Comparison of ENCODE assay signal across 30 cellular contexts in genomic region chr16:84110527-84110926, GRCh38. TPM values are rescaled to one million over a fixed set of nuclear protein-coding genes. Genes with fewer than 3 reads are reported as not detected.
DNase-seq lines count a peak whose midpoint lies in the region; ATAC-seq and TF ChIP-seq lines count a peak whose summit lies in the region.
"Had no signal": no experiment of that assay in that cellular context is flagged by ENCODE, and none has a peak within 500 bp of the region (broad histone marks: within the 10 kb centered on the region; RNA-seq: fewer than 3 reads in every experiment).

No MANE protein-coding gene starts in this region.

- H3K4me2 ChIP-seq in OCI-LY1 (ENCODE audit: low read length) (no peak overlapping the region; the same call in 1 of the 2 replicates), neural progenitor cell (no peak overlapping the region)

- H3K36me3 ChIP-seq in OCI-LY1 (ENCODE audit: insufficient read depth, low read length) (peaks cover 7% of the 10 kb centered on the region; the same call in 1 of the 2 replicates), neural progenitor cell (no peaks in the 10 kb centered on the region)

- H2AFZ ChIP-seq in OCI-LY1 (ENCODE audit: low read length) (no peak overlapping the region), neural progenitor cell (replicated peaks) (no peak overlapping the region)

- DNase-seq in activated CD8-positive, alpha-beta T cell treated with anti-CD3 and anti-CD28 coated beads for 36 hours: no peak
- DNase-seq in activated CD8-positive, alpha-beta T cell treated with anti-CD3 and anti-CD28 coated beads, Interleukin-2, amount 10 ng/mL, durations not matched to agents 7 days and 5 days: no peak
- DNase-seq in GM12865 (ENCODE audit: low read depth) (peak; percentile 26), neural progenitor cell (ENCODE audit: low spot score) (no peak), GM19238 (ENCODE audit: insufficient read length, low spot score) (no peak), germinal center (ENCODE audit: low spot score) (no peak)
- no peak for DNase-seq in activated T-helper 2 cell treated with anti-CD3 and anti-CD28 coated beads, Interferon-gamma antibody, Interleukin-2, Interleukin-4, amounts not matched to agents 10 μg/mL and 5 μg/mL and 100 μg/mL, durations not matched to agents 14 hours and 24 hours and 36 hours (ENCODE audit: low spot score)
- DNase-seq: activated CD8-positive, alpha-beta memory T cell treated with anti-CD3 and anti-CD28 coated beads for 24 hours; activated naive CD4-positive, alpha-beta T cell treated with anti-CD3 and anti-CD28 coated beads, Interleukin-2, amount 10 ng/mL, durations not matched to agents 7 days and 5 days; amygdala; CD4-positive, CD25-positive, alpha-beta regulatory T cell; effector CD4-positive, alpha-beta T cell; EL; HCEC 1CT; Karpas-422; kidney glomerular epithelial cell; NCI-H146; NCI-H446; NCI-H82; stimulated activated CD4-positive, alpha-beta T cell treated with anti-CD3 and anti-CD28 coated beads, Interleukin-4, amount 100 ng/mL, for 24 hours had no signal

- ATAC-seq in activated CD8-positive, alpha-beta T cell treated with anti-CD3 and anti-CD28 coated beads for 36 hours: no peak
- no peak for ATAC-seq in activated CD8-positive, alpha-beta T cell treated with anti-CD3 and anti-CD28 coated beads, Interleukin-2, amount 10 ng/mL, durations not matched to agents 7 days and 5 days
- ATAC-seq: activated CD4-positive, CD25-positive, alpha-beta regulatory T cell treated with anti-CD3 and anti-CD28 coated beads, Interleukin-2, amount 50 U/mL, for 24 hours; sciatic nerve; stimulated activated memory B cell treated with anti-CD40 and anti-IgM and Interleukin-4, amounts not matched to agents 10 μg/mL and 1 μg/mL and 100 μg/mL, for 72 hours had no signal

- H3K9me3 Mint-ChIP-seq in activated CD8-positive, alpha-beta T cell treated with anti-CD3 and anti-CD28 coated beads for 36 hours: no peaks in the 10 kb centered on the region
- H3K9me3 Mint-ChIP-seq in activated CD8-positive, alpha-beta T cell treated with anti-CD3 and anti-CD28 coated beads, Interleukin-2, amount 10 ng/mL, durations not matched to agents 7 days and 5 days (ENCODE audit: insufficient read depth): no peaks in the 10 kb centered on the region
- no peaks in the 10 kb centered on the region for H3K9me3 Mint-ChIP-seq in neural progenitor cell
- H3K9me3 Mint-ChIP-seq in activated T-helper 2 cell treated with anti-CD3 and anti-CD28 coated beads, Interferon-gamma antibody, Interleukin-2, Interleukin-4, amounts not matched to agents 10 μg/mL and 5 μg/mL and 100 μg/mL, durations not matched to agents 14 hours and 24 hours and 36 hours: no peaks in the 10 kb centered on the region
- H3K9me3 Mint-ChIP-seq: activated naive CD4-positive, alpha-beta T cell treated with anti-CD3 and anti-CD28 coated beads, Interleukin-2, amount 10 ng/mL, durations not matched to agents 7 days and 5 days; CD4-positive, CD25-positive, alpha-beta regulatory T cell; stimulated activated memory B cell treated with anti-CD40 and anti-IgM and Interleukin-4, amounts not matched to agents 10 μg/mL and 1 μg/mL and 100 μg/mL, for 72 hours had no signal

- H3K27ac Mint-ChIP-seq in activated CD8-positive, alpha-beta T cell treated with anti-CD3 and anti-CD28 coated beads for 36 hours: peak overlapping the region; percentile 31
- H3K27ac Mint-ChIP-seq in activated CD8-positive, alpha-beta T cell treated with anti-CD3 and anti-CD28 coated beads, Interleukin-2, amount 10 ng/mL, durations not matched to agents 7 days and 5 days: no peak overlapping the region
- peak overlapping the region; percentile 78 for H3K27ac Mint-ChIP-seq in neural progenitor cell
- H3K27ac Mint-ChIP-seq in activated T-helper 2 cell treated with anti-CD3 and anti-CD28 coated beads, Interferon-gamma antibody, Interleukin-2, Interleukin-4, amounts not matched to agents 10 μg/mL and 5 μg/mL and 100 μg/mL, durations not matched to agents 14 hours and 24 hours and 36 hours: no peak overlapping the region
- H3K27ac Mint-ChIP-seq: activated naive CD4-positive, alpha-beta T cell treated with anti-CD3 and anti-CD28 coated beads, Interleukin-2, amount 10 ng/mL, durations not matched to agents 7 days and 5 days had no signal

- H3F3A ChIP-seq in OCI-LY1 (ENCODE audit: insufficient read depth, low read length) (no peaks in the 10 kb centered on the region), neural progenitor cell (ENCODE audit: low read depth) (peaks cover 1% of the 10 kb centered on the region)

- H3K36me3 Mint-ChIP-seq in activated CD8-positive, alpha-beta T cell treated with anti-CD3 and anti-CD28 coated beads for 36 hours (ENCODE audit: low read depth): peaks cover 2% of the 10 kb centered on the region
- H3K36me3 Mint-ChIP-seq in activated CD8-positive, alpha-beta T cell treated with anti-CD3 and anti-CD28 coated beads, Interleukin-2, amount 10 ng/mL, durations not matched to agents 7 days and 5 days (ENCODE audit: low read depth): peaks cover 15% of the 10 kb centered on the region
- H3K36me3 Mint-ChIP-seq in neural progenitor cell: peaks cover 5% of the 10 kb centered on the region
- peaks cover 32% of the 10 kb centered on the region for H3K36me3 Mint-ChIP-seq in activated T-helper 2 cell treated with anti-CD3 and anti-CD28 coated beads, Interferon-gamma antibody, Interleukin-2, Interleukin-4, amounts not matched to agents 10 μg/mL and 5 μg/mL and 100 μg/mL, durations not matched to agents 14 hours and 24 hours and 36 hours (ENCODE audit: low read depth)

- H3K27ac ChIP-seq in OCI-LY1 (ENCODE audit: low read depth, low read length, poor library complexity, severe bottlenecking): peak overlapping the region; percentile 35
- H3K27ac ChIP-seq in neural progenitor cell: no peak overlapping the region
- H3K27ac ChIP-seq: 22Rv1, epithelial cell of prostate, RWPE1 had no signal

- TF ChIP-seq CTCF in activated CD8-positive, alpha-beta T cell treated with anti-CD3 and anti-CD28 coated beads for 36 hours (IDR thresholded peaks at IDR 0.05): no peak
- TF ChIP-seq CTCF in GM12865 (IDR thresholded peaks at IDR 0.05; ENCODE audit: insufficient read depth, low read depth, low read length, missing control alignments) (no peak), OCI-LY1 (IDR thresholded peaks at IDR 0.05; ENCODE audit: low read length) (no peak), neural progenitor cell (IDR thresholded peaks at IDR 0.05) (no peak)

- H3K27me3 Mint-ChIP-seq in activated CD8-positive, alpha-beta T cell treated with anti-CD3 and anti-CD28 coated beads for 36 hours: no peaks in the 10 kb centered on the region
- H3K27me3 Mint-ChIP-seq in activated CD8-positive, alpha-beta T cell treated with anti-CD3 and anti-CD28 coated beads, Interleukin-2, amount 10 ng/mL, durations not matched to agents 7 days and 5 days (ENCODE audit: low read depth): no peaks in the 10 kb centered on the region
- H3K27me3 Mint-ChIP-seq in neural progenitor cell (ENCODE audit: insufficient read depth, low read depth): peaks cover 2% of the 10 kb centered on the region
- no peaks in the 10 kb centered on the region for H3K27me3 Mint-ChIP-seq in activated T-helper 2 cell treated with anti-CD3 and anti-CD28 coated beads, Interferon-gamma antibody, Interleukin-2, Interleukin-4, amounts not matched to agents 10 μg/mL and 5 μg/mL and 100 μg/mL, durations not matched to agents 14 hours and 24 hours and 36 hours (ENCODE audit: low read depth)
- H3K27me3 Mint-ChIP-seq: activated naive CD4-positive, alpha-beta T cell treated with anti-CD3 and anti-CD28 coated beads, Interleukin-2, amount 10 ng/mL, durations not matched to agents 7 days and 5 days; CD4-positive, CD25-positive, alpha-beta regulatory T cell; stimulated activated memory B cell treated with anti-CD40 and anti-IgM and Interleukin-4, amounts not matched to agents 10 μg/mL and 1 μg/mL and 100 μg/mL, for 72 hours had no signal

- no peaks in the 10 kb centered on the region for H3K27me3 ChIP-seq in OCI-LY1 (ENCODE audit: insufficient read depth, low read length)
- H3K27me3 ChIP-seq in neural progenitor cell: no peaks in the 10 kb centered on the region

- no peaks in the 10 kb centered on the region for H3K9me3 ChIP-seq in OCI-LY1 (ENCODE audit: low read length)
- H3K9me3 ChIP-seq in neural progenitor cell (ENCODE audit: low read depth): no peaks in the 10 kb centered on the region

- POLR2A ChIA-PET in activated CD8-positive, alpha-beta T cell treated with anti-CD3 and anti-CD28 coated beads for 36 hours (lab: Charles Lee): interaction anchor here (1.1 kb wide), 1 partner anchor 13 kb away, joined by 3 read pairs; no protein-coding TSS in a partner anchor
- POLR2A ChIA-PET in activated CD8-positive, alpha-beta T cell treated with anti-CD3 and anti-CD28 coated beads, Interleukin-2, amount 10 ng/mL, durations not matched to agents 7 days and 5 days (lab: Charles Lee): no interaction called here

- H3K4me1 ChIP-seq in OCI-LY1 (ENCODE audit: insufficient read depth, low read length, severe bottlenecking) (peaks cover 68% of the 10 kb centered on the region), neural progenitor cell (peaks cover 5% of the 10 kb centered on the region)

- H3K4me1 Mint-ChIP-seq in activated CD8-positive, alpha-beta T cell treated with anti-CD3 and anti-CD28 coated beads for 36 hours (ENCODE audit: low read depth): peaks cover 59% of the 10 kb centered on the region
- H3K4me1 Mint-ChIP-seq in activated CD8-positive, alpha-beta T cell treated with anti-CD3 and anti-CD28 coated beads, Interleukin-2, amount 10 ng/mL, durations not matched to agents 7 days and 5 days (ENCODE audit: low read depth): peaks cover 8% of the 10 kb centered on the region
- H3K4me1 Mint-ChIP-seq in neural progenitor cell: peaks cover 18% of the 10 kb centered on the region
- peaks cover 18% of the 10 kb centered on the region for H3K4me1 Mint-ChIP-seq in activated T-helper 2 cell treated with anti-CD3 and anti-CD28 coated beads, Interferon-gamma antibody, Interleukin-2, Interleukin-4, amounts not matched to agents 10 μg/mL and 5 μg/mL and 100 μg/mL, durations not matched to agents 14 hours and 24 hours and 36 hours (ENCODE audit: low read depth)

- H3K79me2 ChIP-seq in OCI-LY1 (ENCODE audit: insufficient read depth, low read length) (peaks cover 89% of the 10 kb centered on the region), neural progenitor cell (ENCODE audit: low read depth) (peaks cover 98% of the 10 kb centered on the region)

- CTCF ChIA-PET in activated CD8-positive, alpha-beta T cell treated with anti-CD3 and anti-CD28 coated beads for 36 hours (lab: Charles Lee): interaction anchor here (0.9 to 1.9 kb wide), 4 partner anchors 10 to 154 kb away, joined by 3 to 7 read pairs (median 4); partner anchors contain the start of gene TAF1C
- CTCF ChIA-PET in activated CD8-positive, alpha-beta T cell treated with anti-CD3 and anti-CD28 coated beads, Interleukin-2, amount 10 ng/mL, durations not matched to agents 7 days and 5 days (lab: Charles Lee): interaction anchor here (1.5 kb wide), 1 partner anchor 77 kb away, joined by 3 read pairs; no protein-coding TSS in a partner anchor

- H3K4me3 Mint-ChIP-seq in activated CD8-positive, alpha-beta T cell treated with anti-CD3 and anti-CD28 coated beads for 36 hours: no peak overlapping the region
- no peak overlapping the region for H3K4me3 Mint-ChIP-seq in activated CD8-positive, alpha-beta T cell treated with anti-CD3 and anti-CD28 coated beads, Interleukin-2, amount 10 ng/mL, durations not matched to agents 7 days and 5 days
- no peak overlapping the region for H3K4me3 Mint-ChIP-seq in neural progenitor cell
- H3K4me3 Mint-ChIP-seq in activated T-helper 2 cell treated with anti-CD3 and anti-CD28 coated beads, Interferon-gamma antibody, Interleukin-2, Interleukin-4, amounts not matched to agents 10 μg/mL and 5 μg/mL and 100 μg/mL, durations not matched to agents 14 hours and 24 hours and 36 hours (ENCODE audit: low read depth): no peak overlapping the region
- H3K4me3 Mint-ChIP-seq: activated naive CD4-positive, alpha-beta T cell treated with anti-CD3 and anti-CD28 coated beads, Interleukin-2, amount 10 ng/mL, durations not matched to agents 7 days and 5 days; stimulated activated memory B cell treated with anti-CD40 and anti-IgM and Interleukin-4, amounts not matched to agents 10 μg/mL and 1 μg/mL and 100 μg/mL, for 72 hours had no signal

- H4K20me1 ChIP-seq in OCI-LY1 (ENCODE audit: insufficient read depth, low read length) (no peaks in the 10 kb centered on the region), neural progenitor cell (ENCODE audit: low read depth) (peaks cover 62% of the 10 kb centered on the region)

- H3K4me3 ChIP-seq in GM12865 (ENCODE audit: low read depth, low read length) (no peak overlapping the region), OCI-LY1 (ENCODE audit: low read depth, low read length, poor library complexity, severe bottlenecking) (no peak overlapping the region), neural progenitor cell (no peak overlapping the region)
- H3K4me3 ChIP-seq: lung had no signal

- H3K9ac ChIP-seq in OCI-LY1 (ENCODE audit: low read length) (no peak overlapping the region), neural progenitor cell (no peak overlapping the region)

- intact Hi-C loops in activated CD8-positive, alpha-beta T cell treated with anti-CD3 and anti-CD28 coated beads for 36 hours (cut with micrococcal nuclease): no loop called here
- intact Hi-C loops in activated T-helper 2 cell treated with anti-CD3 and anti-CD28 coated beads, Interferon-gamma antibody, Interleukin-2, Interleukin-4, amounts not matched to agents 10 μg/mL and 5 μg/mL and 100 μg/mL, durations not matched to agents 14 hours and 24 hours and 36 hours (cut with micrococcal nuclease): loop anchor here (10.0 kb wide), 1 partner anchor 1444 kb away; no protein-coding TSS in a partner anchor

- H3K9me2 ChIP-seq in OCI-LY1 (ENCODE audit: low read depth, low read length): no peaks in the 10 kb centered on the region

RNA-seq across cellular contexts. Expression of gene MBTPS1, which starts 6.2 kb away (rescaled TPM):
- total RNA-seq in activated CD8-positive, alpha-beta T cell treated with anti-CD3 and anti-CD28 coated beads for 36 hours: 10 to 100 TPM; 31.5 to 31.7 TPM
- 10 to 100 TPM; 49.3 to 52.7 TPM for total RNA-seq in activated CD8-positive, alpha-beta T cell treated with anti-CD3 and anti-CD28 coated beads, Interleukin-2, amount 10 ng/mL, durations not matched to agents 7 days and 5 days
- 52.3 and 54.4 TPM in 2 replicates for total RNA-seq in neural progenitor cell (ENCODE audit: low replicate concordance)
- 54.5 and 58.1 TPM in 2 replicates for total RNA-seq in activated T-helper 2 cell treated with anti-CD3 and anti-CD28 coated beads, Interferon-gamma antibody, Interleukin-2, Interleukin-4, amounts not matched to agents 10 μg/mL and 5 μg/mL and 100 μg/mL, durations not matched to agents 14 hours and 24 hours and 36 hours

RNA-seq across cellular contexts. Expression of gene HSDL1, which starts 34.5 kb away (rescaled TPM):
- total RNA-seq in activated CD8-positive, alpha-beta T cell treated with anti-CD3 and anti-CD28 coated beads for 36 hours: 10 to 100 TPM; 11.1 to 11.8 TPM
- 10 to 100 TPM; 10.4 to 12.3 TPM for total RNA-seq in activated CD8-positive, alpha-beta T cell treated with anti-CD3 and anti-CD28 coated beads, Interleukin-2, amount 10 ng/mL, durations not matched to agents 7 days and 5 days
- total RNA-seq in neural progenitor cell (ENCODE audit: low replicate concordance): 71.8 and 101 TPM in 2 replicates
- total RNA-seq in activated T-helper 2 cell treated with anti-CD3 and anti-CD28 coated beads, Interferon-gamma antibody, Interleukin-2, Interleukin-4, amounts not matched to agents 10 μg/mL and 5 μg/mL and 100 μg/mL, durations not matched to agents 14 hours and 24 hours and 36 hours: 16.7 and 19.9 TPM in 2 replicates

RNA-seq across cellular contexts. Expression of gene DNAAF1, which starts 34.6 kb away (rescaled TPM):
- not detected for total RNA-seq in activated CD8-positive, alpha-beta T cell treated with anti-CD3 and anti-CD28 coated beads for 36 hours
- total RNA-seq in activated CD8-positive, alpha-beta T cell treated with anti-CD3 and anti-CD28 coated beads, Interleukin-2, amount 10 ng/mL, durations not matched to agents 7 days and 5 days: not detected
- total RNA-seq in neural progenitor cell (ENCODE audit: low replicate concordance): 0.11 and 0.12 TPM in 2 replicates
- total RNA-seq in activated T-helper 2 cell treated with anti-CD3 and anti-CD28 coated beads, Interferon-gamma antibody, Interleukin-2, Interleukin-4, amounts not matched to agents 10 μg/mL and 5 μg/mL and 100 μg/mL, durations not matched to agents 14 hours and 24 hours and 36 hours: 0.09 TPM in 1 of 2 replicates, not detected in the other
- total RNA-seq: bronchial epithelial cell; T-helper 1 cell treated with Interleukin-12 subunit alpha and Interleukin-12 subunit beta and Interleukin-4 antibody, amounts not matched to agents 30 ng/mL and 1 ng/mL, for 36 hours had no signal

Comparison
In these comparisons a context has a peak if more than half of its experiments do, and no peak if none do; other contexts are left out.
1. H3K27ac Mint-ChIP-seq: peak in activated CD8-positive, alpha-beta T cell treated with anti-CD3 and anti-CD28 coated beads for 36 hours (single experiment) and neural progenitor cell (single experiment); none in activated CD8-positive, alpha-beta T cell treated with anti-CD3 and anti-CD28 coated beads, Interleukin-2, amount 10 ng/mL, durations not matched to agents 7 days and 5 days (single experiment) and activated T-helper 2 cell treated with anti-CD3 and anti-CD28 coated beads, Interferon-gamma antibody, Interleukin-2, Interleukin-4, amounts not matched to agents 10 μg/mL and 5 μg/mL and 100 μg/mL, durations not matched to agents 14 hours and 24 hours and 36 hours (single experiment).